19 cellular contexts compared by ENCODE assay signal in the genomic region with DNA sequence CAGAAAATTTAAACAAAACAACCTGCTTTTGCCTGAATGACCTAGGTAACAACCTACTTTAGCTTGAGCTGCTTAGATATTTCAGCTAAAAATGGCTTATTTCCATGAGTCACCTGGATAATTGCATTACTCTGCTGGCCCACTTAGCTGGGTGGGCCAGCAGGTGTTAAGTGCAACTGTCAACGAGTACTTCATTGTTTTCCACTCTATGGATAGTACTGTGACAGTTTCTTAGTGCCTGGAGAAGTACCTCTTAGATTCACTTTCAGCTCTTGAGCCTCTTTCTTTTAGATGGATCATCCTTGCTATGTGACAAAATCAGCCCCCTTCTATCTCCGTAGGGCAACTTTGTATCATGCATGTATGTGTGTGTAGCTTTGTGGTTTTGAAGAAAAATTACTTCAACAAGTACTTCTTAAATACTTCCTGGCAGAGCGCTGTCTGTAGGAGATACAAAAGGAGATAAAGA.
DNase-seq lines count a peak whose midpoint lies in the region; ATAC-seq and TF ChIP-seq lines count a peak whose summit lies in the region.
"Had no signal": no experiment of that assay in that cellular context is flagged by ENCODE, and none has a peak within 500 bp of the region (broad histone marks: within the 10 kb centered on the region; RNA-seq: fewer than 3 reads in every experiment).

No MANE protein-coding gene starts in this region.

- peak overlapping the region; percentile 8 for H3K4me2 ChIP-seq in OCI-LY7 (ENCODE audit: low read length)
- no peak overlapping the region for H3K4me2 ChIP-seq in GM23338

- H3K4me3 Mint-ChIP-seq in CD4-positive, alpha-beta memory T cell: peak overlapping the region; percentile 3 to 76 (median 58)
- no peak overlapping the region for H3K4me3 Mint-ChIP-seq in central memory CD8-positive, alpha-beta T cell
- H3K4me3 Mint-ChIP-seq in GM23338: no peak overlapping the region
- H3K4me3 Mint-ChIP-seq: activated naive CD4-positive, alpha-beta T cell treated with anti-CD3 and anti-CD28 coated beads, Interleukin-2, amount 10 ng/mL, durations not matched to agents 7 days and 5 days had no signal

- no peaks in the 10 kb centered on the region for H3K36me3 ChIP-seq in CD4-positive, alpha-beta memory T cell (ENCODE audit: insufficient read depth, low read length)
- H3K36me3 ChIP-seq in OCI-LY7 (ENCODE audit: insufficient read depth, low read length) (peaks cover 12% of the 10 kb centered on the region), GM23338 (ENCODE audit: insufficient read depth) (no peaks in the 10 kb centered on the region)
- H3K36me3 ChIP-seq: BE2C, HAP-1 had no signal

- H3K9me3 Mint-ChIP-seq in CD4-positive, alpha-beta memory T cell: peaks cover 0 to 3% (median 0%) of the 10 kb centered on the region in 8 donors
- H3K9me3 Mint-ChIP-seq in central memory CD8-positive, alpha-beta T cell: no peaks in the 10 kb centered on the region
- H3K9me3 Mint-ChIP-seq in GM23338: no peaks in the 10 kb centered on the region
- H3K9me3 Mint-ChIP-seq: activated naive CD4-positive, alpha-beta T cell treated with anti-CD3 and anti-CD28 coated beads, Interleukin-2, amount 10 ng/mL, durations not matched to agents 7 days and 5 days had no signal

- H3K4me3 ChIP-seq in CD4-positive, alpha-beta memory T cell (ENCODE audit: low read length in 2 of 2): no peak overlapping the region
- no peak overlapping the region for H3K4me3 ChIP-seq in OCI-LY7 (ENCODE audit: low read depth, low read length, poor library complexity, severe bottlenecking)
- H3K4me3 ChIP-seq in GM23338: no peak overlapping the region
- H3K4me3 ChIP-seq: HAP-1, mucosa of descending colon had no signal

- peak; percentile 24 for ATAC-seq in central memory CD8-positive, alpha-beta T cell (replicated peaks; ENCODE audit: extremely low read depth, poor library complexity, severe bottlenecking)
- no peak for ATAC-seq in GM23338
- ATAC-seq: left lobe of liver, mucosa of descending colon had no signal

- H2AFZ ChIP-seq in OCI-LY7 (ENCODE audit: low read length): peak overlapping the region; percentile 42
- H2AFZ ChIP-seq in GM23338: no peak overlapping the region

- BruUV-seq in OCI-LY7 (replicated peaks; lab: Mats Ljungman, UMichigan): no TSS peak

- H3K4me1 ChIP-seq in CD4-positive, alpha-beta memory T cell (ENCODE audit: insufficient read depth, low read length): peaks cover 29% of the 10 kb centered on the region
- H3K4me1 ChIP-seq in OCI-LY7 (ENCODE audit: insufficient read depth, low read length, poor library complexity, severe bottlenecking): peaks cover 66% of the 10 kb centered on the region
- H3K4me1 ChIP-seq in GM23338 (ENCODE audit: insufficient read depth): no peaks in the 10 kb centered on the region
- H3K4me1 ChIP-seq: BE2C had no signal

- no peaks in the 10 kb centered on the region for H3K27me3 ChIP-seq in CD4-positive, alpha-beta memory T cell (ENCODE audit: insufficient read depth, low read length)
- H3K27me3 ChIP-seq in GM23338 (ENCODE audit: insufficient read depth): no peaks in the 10 kb centered on the region
- H3K27me3 ChIP-seq: BE2C had no signal

- CTCF ChIA-PET in CD4-positive, alpha-beta memory T cell (lab: Charles Lee; ENCODE audit: partially characterized antibody): interaction anchor here (0.7 to 4.1 kb wide), 6 partner anchors 8 to 534 kb away, joined by 3 to 11 read pairs (median 6); no protein-coding TSS in a partner anchor
- CTCF ChIA-PET in OCI-LY7 (lab: Charles Lee; ENCODE audit: unreplicated experiment): interaction anchor here (1.9 kb wide), 1 partner anchor 8 kb away, joined by 5 read pairs; no protein-coding TSS in a partner anchor

- POLR2A ChIA-PET in CD4-positive, alpha-beta memory T cell (lab: Charles Lee; ENCODE audit: partially characterized antibody): interaction anchor here (0.7 to 2.6 kb wide), 6 partner anchors 26 to 368 kb away, joined by 3 to 10 read pairs (median 4); a partner anchor contains a TSS
- POLR2A ChIA-PET in OCI-LY7 (lab: Charles Lee): interaction anchor here (0.5 to 2.5 kb wide), 17 partner anchors 8 to 459 kb away, joined by 3 to 17 read pairs (median 5); no protein-coding TSS in a partner anchor

- H3K9me3 ChIP-seq in CD4-positive, alpha-beta memory T cell (ENCODE audit: control insufficient read depth in 1 of 2, low read length in 2 of 2): no peaks in the 10 kb centered on the region
- peaks cover 15% of the 10 kb centered on the region; the same call in 1 of the 2 replicates for H3K9me3 ChIP-seq in OCI-LY7 (ENCODE audit: low read length)
- H3K9me3 ChIP-seq: BE2C, HAP-1, mucosa of descending colon had no signal

- intact Hi-C loops in CD4-positive, alpha-beta memory T cell (cut with micrococcal nuclease): no loop called here
- intact Hi-C loops in OCI-LY7 (cut with micrococcal nuclease; ENCODE audit: unreplicated experiment): loop anchor here (5.0 kb wide), 1 partner anchor 150 kb away; no protein-coding TSS in a partner anchor

- no peaks in the 10 kb centered on the region for H3K27me3 Mint-ChIP-seq in CD4-positive, alpha-beta memory T cell
- H3K27me3 Mint-ChIP-seq in central memory CD8-positive, alpha-beta T cell: peaks cover 25% of the 10 kb centered on the region
- no peaks in the 10 kb centered on the region for H3K27me3 Mint-ChIP-seq in GM23338 (ENCODE audit: insufficient read depth, low read depth, poor library complexity)

- TF ChIP-seq CTCF in OCI-LY7 (conservative IDR thresholded peaks at IDR 0.05; ENCODE audit: low read length) (no peak), GM23338 (conservative IDR thresholded peaks at IDR 0.05; ENCODE audit: low read depth in 2 of 2) (no peak)

- H4K20me1 ChIP-seq in OCI-LY7 (ENCODE audit: insufficient read depth, low read length) (no peaks in the 10 kb centered on the region), GM23338 (replicated peaks; ENCODE audit: insufficient read depth) (no peaks in the 10 kb centered on the region)

- H3K9me2 ChIP-seq in OCI-LY7 (ENCODE audit: insufficient read depth, low read length) (no peaks in the 10 kb centered on the region), GM23338 (ENCODE audit: insufficient read depth) (no peaks in the 10 kb centered on the region)

- H3F3A ChIP-seq in GM23338 (replicated peaks; ENCODE audit: low read depth): no peaks in the 10 kb centered on the region

- H3K79me2 ChIP-seq in OCI-LY7 (ENCODE audit: insufficient read depth, low read depth, low read length) (no peaks in the 10 kb centered on the region), GM23338 (replicated peaks; ENCODE audit: insufficient read depth) (no peaks in the 10 kb centered on the region)

- H3K27ac Mint-ChIP-seq in CD4-positive, alpha-beta memory T cell: peak overlapping the region; percentile 32 to 85 (median 70)
- no peak overlapping the region for H3K27ac Mint-ChIP-seq in central memory CD8-positive, alpha-beta T cell (ENCODE audit: low read depth)
- no peak overlapping the region for H3K27ac Mint-ChIP-seq in GM23338
- H3K27ac Mint-ChIP-seq: activated naive CD4-positive, alpha-beta T cell treated with anti-CD3 and anti-CD28 coated beads, Interleukin-2, amount 10 ng/mL, durations not matched to agents 7 days and 5 days had no signal

- peak; percentile 48 for DNase-seq in NCI-H187 treated with DMSO at 0.1 percent for 48 hours (lab: John Stamatoyannopoulos, UW)
- DNase-seq in NCI-H187 (lab: John Stamatoyannopoulos, UW): no peak
- DNase-seq in CD4-positive, alpha-beta memory T cell: peak in 2 of 5 donors; percentile 14
- DNase-seq in OCI-LY7 (ENCODE audit: low spot score): peak; percentile 82
- DNase-seq in central memory CD8-positive, alpha-beta T cell (ENCODE audit: low spot score in 2 of 2): no peak
- no peak for DNase-seq in stimulated activated CD8-positive, alpha-beta memory T cell treated with anti-CD3 and anti-CD28 coated beads, Interleukin-4, amount 100 ng/mL, for 48 hours
- no peak for DNase-seq in GM23338 (ENCODE audit: low spot score)
- no peak for DNase-seq in activated gamma-delta T cell (lab: John Stamatoyannopoulos, UW)
- DNase-seq: activated CD4-positive, CD25-positive, alpha-beta regulatory T cell treated with anti-CD3 and anti-CD28 coated beads, Interleukin-2, amount 50 U/mL, for 72 hours; activated naive CD4-positive, alpha-beta T cell treated with anti-CD3 and anti-CD28 coated beads, Interleukin-2, amount 10 ng/mL, durations not matched to agents 7 days and 5 days; BE2C; GDM1; MM.1S; mucosa of descending colon; NCI-H2029; NCI-H510A treated with DMSO at 0.1 percent for 48 hours; stimulated activated CD4-positive, alpha-beta T cell treated with anti-CD3 and anti-CD28 coated beads, Interleukin-4, amount 100 ng/mL, for 24 hours had no signal

- H3K36me3 Mint-ChIP-seq in CD4-positive, alpha-beta memory T cell: no peaks in the 10 kb centered on the region
- peaks cover 2% of the 10 kb centered on the region for H3K36me3 Mint-ChIP-seq in central memory CD8-positive, alpha-beta T cell (ENCODE audit: insufficient read depth)
- no peaks in the 10 kb centered on the region for H3K36me3 Mint-ChIP-seq in GM23338 (ENCODE audit: low read depth)
- H3K36me3 Mint-ChIP-seq: activated naive CD4-positive, alpha-beta T cell treated with anti-CD3 and anti-CD28 coated beads, Interleukin-2, amount 10 ng/mL, durations not matched to agents 7 days and 5 days had no signal

- no peak overlapping the region for H3K27ac ChIP-seq in CD4-positive, alpha-beta memory T cell (ENCODE audit: low read depth, low read length)
- peak overlapping the region; percentile 87 for H3K27ac ChIP-seq in OCI-LY7 (ENCODE audit: low read depth, low read length, poor library complexity, severe bottlenecking)
- no peak overlapping the region for H3K27ac ChIP-seq in GM23338 (ENCODE audit: low read depth)

- peaks cover 22 to 33% (median 28%) of the 10 kb centered on the region in 4 donors for H3K4me1 Mint-ChIP-seq in CD4-positive, alpha-beta memory T cell
- H3K4me1 Mint-ChIP-seq in central memory CD8-positive, alpha-beta T cell: peaks cover 13% of the 10 kb centered on the region
- no peaks in the 10 kb centered on the region for H3K4me1 Mint-ChIP-seq in GM23338

TF ChIP-seq in GM23338, 12 proteins besides CTCF, POLR2A, EP300 and RAD21 (continues in another document):
- TF ChIP-seq EZH2phosphoT487 (IDR thresholded peaks at IDR 0.05; ENCODE audit: unreplicated experiment) (no peak), STAT1 (IDR thresholded peaks at IDR 0.05; ENCODE audit: unreplicated experiment) (no peak), POLR2AphosphoS5 (IDR thresholded peaks at IDR 0.05; ENCODE audit: low read depth) (no peak), ZNF114 (CRISPR knock-in tag; IDR thresholded peaks at IDR 0.05) (no peak)

Comparison
In these comparisons a context has a peak if more than half of its experiments do, and no peak if none do; other contexts are left out.
1. DNase-seq: peak in NCI-H187 treated with DMSO at 0.1 percent for 48 hours (single experiment) and OCI-LY7 (single experiment); none in NCI-H187 (0 of 2), central memory CD8-positive, alpha-beta T cell (0 of 2), stimulated activated CD8-positive, alpha-beta memory T cell treated with anti-CD3 and anti-CD28 coated beads, Interleukin-4, amount 100 ng/mL, for 48 hours (single experiment), GM23338 (single experiment) and activated gamma-delta T cell (single experiment).
2. H3K27ac Mint-ChIP-seq: peak in CD4-positive, alpha-beta memory T cell (7 of 7); none in central memory CD8-positive, alpha-beta T cell (single experiment) and GM23338 (single experiment).
3. H3K4me3 Mint-ChIP-seq: peak in CD4-positive, alpha-beta memory T cell (8 of 8); none in central memory CD8-positive, alpha-beta T cell (single experiment) and GM23338 (single experiment).